1 cellular context compared by ENCODE assay signal in the genomic region with DNA sequence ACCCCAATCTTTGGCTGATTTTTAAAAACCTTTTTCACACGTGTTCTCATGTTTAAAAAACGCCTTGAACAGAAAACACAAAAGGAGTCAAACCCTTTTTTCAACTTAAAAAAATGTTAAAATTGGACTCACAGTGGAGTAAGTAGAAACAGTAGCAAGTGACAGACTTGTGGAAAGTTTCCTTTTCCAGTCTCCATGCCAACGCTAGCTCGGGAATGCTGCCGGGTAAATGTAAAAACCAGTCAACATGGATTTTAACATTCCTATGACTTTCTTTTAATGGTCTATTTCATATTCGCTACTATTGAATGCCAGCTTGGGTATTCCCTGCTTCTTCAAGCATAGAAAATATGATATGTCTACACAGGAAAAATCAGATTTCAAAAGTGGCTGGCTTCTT.
TF ChIP-seq lines count a peak whose summit lies in the region.

No MANE protein-coding gene starts in this region.

TF ChIP-seq in H1, 55 proteins besides CTCF, POLR2A, EP300 and RAD21:
- TF ChIP-seq PHF8 (conservative IDR thresholded peaks at IDR 0.05; ENCODE audit: low read depth, low read length) (no peak), CHD1 (IDR thresholded peaks at IDR 0.05; ENCODE audit: low read depth, low read length) (no peak), SP4 (IDR thresholded peaks at IDR 0.05; ENCODE audit: low read length) (no peak), EGR1 (IDR thresholded peaks at IDR 0.05; ENCODE audit: borderline replicate concordance, low read depth, low read length) (no peak), TCF12 (IDR thresholded peaks at IDR 0.05; ENCODE audit: low read depth, low read length) (no peak), SRF (IDR thresholded peaks at IDR 0.05; ENCODE audit: low read depth, low read length) (no peak), CEBPB (IDR thresholded peaks at IDR 0.05; ENCODE audit: low read depth, low read length) (no peak), SIX5 (IDR thresholded peaks at IDR 0.05; ENCODE audit: low read depth, low read length) (no peak), TAF1 (IDR thresholded peaks at IDR 0.05; ENCODE audit: low read depth, low read length) (no peak), CTBP2 (IDR thresholded peaks at IDR 0.05; ENCODE audit: borderline replicate concordance, insufficient read depth, insufficient read length, low read length) (no peak), SIN3A (conservative IDR thresholded peaks at IDR 0.05 in 1 of 2, IDR thresholded peaks at IDR 0.05 in 1 of 2; ENCODE audit: low read depth in 1 of 2, low read length in 2 of 2) (no peak), JUND (IDR thresholded peaks at IDR 0.05; ENCODE audit: low read length) (no peak), TEAD4 (IDR thresholded peaks at IDR 0.05; ENCODE audit: low read depth, low read length) (no peak), CREB1 (IDR thresholded peaks at IDR 0.05) (no peak), BRCA1 (IDR thresholded peaks at IDR 0.05; ENCODE audit: low read depth, low read length) (no peak)
- TF ChIP-seq, protein P1, sequence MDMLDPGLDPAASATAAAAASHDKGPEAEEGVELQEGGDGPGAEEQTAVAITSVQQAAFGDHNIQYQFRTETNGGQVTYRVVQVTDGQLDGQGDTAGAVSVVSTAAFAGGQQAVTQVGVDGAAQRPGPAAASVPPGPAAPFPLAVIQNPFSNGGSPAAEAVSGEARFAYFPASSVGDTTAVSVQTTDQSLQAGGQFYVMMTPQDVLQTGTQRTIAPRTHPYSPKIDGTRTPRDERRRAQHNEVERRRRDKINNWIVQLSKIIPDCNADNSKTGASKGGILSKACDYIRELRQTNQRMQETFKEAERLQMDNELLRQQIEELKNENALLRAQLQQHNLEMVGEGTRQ (IDR thresholded peaks at IDR 0.05; ENCODE audit: low read length): no peak
TF ChIP-seq in H1: peak in this region for 0.
